ENCODE assay signal across 35 cellular contexts in the genomic region with DNA sequence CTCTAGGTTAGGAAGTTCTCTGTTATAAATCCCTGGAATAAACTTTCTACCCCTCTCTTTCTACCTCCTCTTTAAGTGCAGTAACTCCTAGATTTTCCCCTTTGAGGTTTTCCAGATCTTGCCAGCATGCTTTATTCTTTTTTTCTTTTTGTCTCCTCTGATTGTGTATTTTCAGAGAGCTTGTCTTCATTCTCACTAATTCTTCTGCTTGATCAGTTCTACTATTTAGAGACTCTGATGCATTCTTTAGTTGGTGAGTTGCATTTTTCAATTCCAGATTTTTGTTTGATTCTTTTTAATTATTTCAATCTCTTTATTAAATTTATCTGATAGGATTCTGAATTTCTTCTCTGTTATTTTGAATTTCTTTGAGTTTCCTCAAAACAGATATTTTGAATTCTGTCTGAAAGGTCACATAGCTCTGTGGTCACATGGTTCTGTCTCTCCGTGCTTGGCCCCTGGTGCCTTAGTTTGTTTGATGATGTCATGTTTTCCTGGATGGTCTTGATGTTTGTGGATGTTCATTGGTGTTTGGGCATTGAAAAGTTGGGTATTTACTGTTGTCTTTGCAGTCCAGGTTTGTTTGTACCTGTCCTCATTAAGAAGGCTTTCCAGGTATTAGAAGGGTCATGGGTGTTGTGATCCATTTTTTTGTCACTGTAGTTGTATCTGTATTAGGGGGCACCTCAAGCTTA.
"Had no signal": no experiment of that assay in that cellular context is flagged by ENCODE, and none has a peak within 500 bp of the region (broad histone marks: within the 10 kb centered on the region; RNA-seq: fewer than 3 reads in every experiment).

No MANE protein-coding gene starts in this region.

- H3K4me3 Mint-ChIP-seq: activated CD4-positive, alpha-beta memory T cell treated with anti-CD3 and anti-CD28 coated beads, Interleukin-2, amount 10 ng/mL, durations not matched to agents 7 days and 5 days; activated CD8-positive, alpha-beta memory T cell treated with anti-CD3 and anti-CD28 coated beads, Interleukin-2, amount 10 ng/mL, durations not matched to agents 7 days and 5 days; activated naive CD8-positive, alpha-beta T cell treated with anti-CD3 and anti-CD28 coated beads, Interleukin-2, amount 10 ng/mL, durations not matched to agents 7 days and 5 days; central memory CD8-positive, alpha-beta T cell had no signal

- H3K4me1 Mint-ChIP-seq: activated CD4-positive, alpha-beta memory T cell treated with anti-CD3 and anti-CD28 coated beads, Interleukin-2, amount 10 ng/mL, durations not matched to agents 7 days and 5 days; activated CD8-positive, alpha-beta memory T cell treated with anti-CD3 and anti-CD28 coated beads, Interleukin-2, amount 10 ng/mL, durations not matched to agents 7 days and 5 days; activated naive CD8-positive, alpha-beta T cell treated with anti-CD3 and anti-CD28 coated beads, Interleukin-2, amount 10 ng/mL, durations not matched to agents 7 days and 5 days had no signal

- H3K4me3 ChIP-seq: ascending aorta, cardiac muscle cell, Peyer's patch, SJSA1 had no signal

- H3K27ac Mint-ChIP-seq: activated CD4-positive, alpha-beta memory T cell treated with anti-CD3 and anti-CD28 coated beads, Interleukin-2, amount 10 ng/mL, durations not matched to agents 7 days and 5 days; activated CD8-positive, alpha-beta memory T cell treated with anti-CD3 and anti-CD28 coated beads, Interleukin-2, amount 10 ng/mL, durations not matched to agents 7 days and 5 days; activated naive CD8-positive, alpha-beta T cell treated with anti-CD3 and anti-CD28 coated beads, Interleukin-2, amount 10 ng/mL, durations not matched to agents 7 days and 5 days had no signal

- H3K27me3 ChIP-seq: ascending aorta, cardiac muscle cell, Peyer's patch, SJSA1 had no signal

- ATAC-seq: activated CD8-positive, alpha-beta memory T cell treated with anti-CD3 and anti-CD28 coated beads, Interleukin-2, amount 10 ng/mL, durations not matched to agents 7 days and 5 days; PC-3 had no signal

- H3K9me3 ChIP-seq: Peyer's patch, SJSA1 had no signal

- H3K27ac ChIP-seq: ascending aorta, cardiac muscle cell, Peyer's patch, SJSA1, VCaP had no signal

- H3K4me1 ChIP-seq: ascending aorta, Peyer's patch, SJSA1 had no signal

- H3K27me3 Mint-ChIP-seq: activated CD4-positive, alpha-beta memory T cell treated with anti-CD3 and anti-CD28 coated beads, Interleukin-2, amount 10 ng/mL, durations not matched to agents 7 days and 5 days; activated CD8-positive, alpha-beta memory T cell treated with anti-CD3 and anti-CD28 coated beads, Interleukin-2, amount 10 ng/mL, durations not matched to agents 7 days and 5 days; activated naive CD8-positive, alpha-beta T cell treated with anti-CD3 and anti-CD28 coated beads, Interleukin-2, amount 10 ng/mL, durations not matched to agents 7 days and 5 days; central memory CD8-positive, alpha-beta T cell had no signal

- DNase-seq: activated CD4-positive, alpha-beta memory T cell treated with anti-CD3 and anti-CD28 coated beads, Interleukin-2, amount 10 ng/mL, durations not matched to agents 7 days and 5 days; activated CD4-positive, alpha-beta T cell treated with anti-CD3 and anti-CD28 coated beads for 1 hour; activated CD4-positive, alpha-beta T cell treated with anti-CD3 and anti-CD28 coated beads for 48 hours; activated CD4-positive, CD25-positive, alpha-beta regulatory T cell; activated CD8-positive, alpha-beta memory T cell treated with anti-CD3 and anti-CD28 coated beads for 24 hours; activated CD8-positive, alpha-beta memory T cell treated with anti-CD3 and anti-CD28 coated beads, Interleukin-2, amount 10 ng/mL, durations not matched to agents 7 days and 5 days; activated CD8-positive, alpha-beta memory T cell treated with anti-CD3 and anti-CD28 coated beads, Interleukin-2, amount 50 U/mL, for 48 hours; activated effector memory CD4-positive, alpha-beta T cell treated with Interleukin-2 at 50 U/mL for 16 hours; activated naive CD4-positive, alpha-beta T cell treated with anti-CD3 and anti-CD28 coated beads, Interleukin-2, amount 50 U/mL, for 16 hours; activated naive CD8-positive, alpha-beta T cell treated with anti-CD3 and anti-CD28 coated beads, Interleukin-2, amount 10 ng/mL, durations not matched to agents 7 days and 5 days; activated T-cell treated with anti-CD3 and anti-CD28 coated beads, Interleukin-2, amount 50 U/mL, for 48 hours; amygdala; Kasumi-1; MM.1S; NCI-H1092; NCI-H1436 treated with DMSO at 0.1 percent for 48 hours; NCI-H1694 treated with DMSO at 0.1 percent for 48 hours; NCI-H2029; NCI-H345; NCI-H524 treated with DMSO at 0.1 percent for 48 hours; NCI-H748 treated with DMSO at 0.1 percent for 48 hours; NK-92 treated with Interleukin-12 subunit alpha and Interleukin-12 subunit beta, amount 100 ng/mL, for 24 hours; PC-3; Peyer's patch; RPMI8226; SHP77 treated with DMSO at 0.1 percent for 48 hours; SW 1271; T-helper 1 cell; T-helper 2 cell; T-helper 9 cell had no signal

- H3K36me3 ChIP-seq: ascending aorta, cardiac muscle cell, Peyer's patch had no signal
